ENCODE assay signal across 1 cellular context in genomic region chr22:42964994-42965699, GRCh38.
TF ChIP-seq lines count a peak whose summit lies in the region.

No MANE protein-coding gene starts in this region.

TF ChIP-seq in HEK293, 187 proteins besides CTCF, POLR2A, EP300 and RAD21 (continued from another document and continues in another):
- TF ChIP-seq KLF16 (tag by site-specific recombination; IDR thresholded peaks at IDR 0.05): 0 out of 2 replicates have a peak, but pooled peaks have one; percentile 65
- no peak for TF ChIP-seq ZNF560 (tag by site-specific recombination; IDR thresholded peaks at IDR 0.05; ENCODE audit: borderline replicate concordance)
- no peak for TF ChIP-seq ZNF549 (tag by site-specific recombination; IDR thresholded peaks at IDR 0.05)
- no peak for TF ChIP-seq ZNF114 (tag by site-specific recombination; IDR thresholded peaks at IDR 0.05)
- no peak for TF ChIP-seq ZNF561 (tag by site-specific recombination; IDR thresholded peaks at IDR 0.05; ENCODE audit: borderline replicate concordance)
- peak; percentile 99 for TF ChIP-seq ZEB2 (tag by site-specific recombination; IDR thresholded peaks at IDR 0.05)
- no peak for TF ChIP-seq ZNF184 (tag by site-specific recombination; IDR thresholded peaks at IDR 0.05)
- TF ChIP-seq ZNF23 (tag by site-specific recombination; IDR thresholded peaks at IDR 0.05; ENCODE audit: borderline replicate concordance): no peak
- no peak for TF ChIP-seq ZNF248 (tag by site-specific recombination; IDR thresholded peaks at IDR 0.05)
- TF ChIP-seq ZNF777 (tag by site-specific recombination; IDR thresholded peaks at IDR 0.05; ENCODE audit: borderline replicate concordance): no peak
- TF ChIP-seq ZNF10 (tag by site-specific recombination; IDR thresholded peaks at IDR 0.05): no peak
- TF ChIP-seq ZSCAN16 (tag by site-specific recombination; IDR thresholded peaks at IDR 0.05): peak; percentile 23; the same call in 1 of the 2 replicates
- TF ChIP-seq ZNF521 (tag by site-specific recombination; IDR thresholded peaks at IDR 0.05): no peak
- no peak for TF ChIP-seq ZNF221 (tag by site-specific recombination; IDR thresholded peaks at IDR 0.05; ENCODE audit: borderline replicate concordance)
- no peak for TF ChIP-seq ZNF37A (tag by site-specific recombination; IDR thresholded peaks at IDR 0.05)
- TF ChIP-seq PBX3 (CRISPR knock-in tag; IDR thresholded peaks at IDR 0.05): no peak
- no peak for TF ChIP-seq ZNF426 (tag by site-specific recombination; IDR thresholded peaks at IDR 0.05)
- no peak for TF ChIP-seq AEBP2 (tag by site-specific recombination; IDR thresholded peaks at IDR 0.05; ENCODE audit: borderline replicate concordance)
- no peak for TF ChIP-seq TRIM28 (IDR thresholded peaks at IDR 0.05; ENCODE audit: borderline replicate concordance, low read length)
- TF ChIP-seq ZNF24 (tag by site-specific recombination; IDR thresholded peaks at IDR 0.05): peak; percentile 85
- peak; percentile 49; the same call in 1 of the 2 replicates for TF ChIP-seq ZFP69B (tag by site-specific recombination; IDR thresholded peaks at IDR 0.05)
- TF ChIP-seq ZNF138 (tag by site-specific recombination; IDR thresholded peaks at IDR 0.05; ENCODE audit: borderline replicate concordance): no peak
- no peak for TF ChIP-seq ZNF610 (tag by site-specific recombination; IDR thresholded peaks at IDR 0.05; ENCODE audit: borderline replicate concordance)
- TF ChIP-seq ZNF501 (tag by site-specific recombination; IDR thresholded peaks at IDR 0.05): no peak
- TF ChIP-seq ZNF280D (tag by site-specific recombination; IDR thresholded peaks at IDR 0.05): no peak
- no peak for TF ChIP-seq ZNF704 (tag by site-specific recombination; IDR thresholded peaks at IDR 0.05)
- no peak for TF ChIP-seq ZNF624 (tag by site-specific recombination; IDR thresholded peaks at IDR 0.05)
- peak; percentile 74 for TF ChIP-seq WT1 (tag by site-specific recombination; IDR thresholded peaks at IDR 0.05)
- TF ChIP-seq MZF1 (tag by site-specific recombination; IDR thresholded peaks at IDR 0.05; ENCODE audit: borderline replicate concordance): no peak
- TF ChIP-seq ZNF513 (tag by site-specific recombination; IDR thresholded peaks at IDR 0.05): no peak
- no peak for TF ChIP-seq ZNF677 (tag by site-specific recombination; IDR thresholded peaks at IDR 0.05)
- no peak for TF ChIP-seq ZNF146 (tag by site-specific recombination; IDR thresholded peaks at IDR 0.05)
- TF ChIP-seq ZFP3 (tag by site-specific recombination; IDR thresholded peaks at IDR 0.05; ENCODE audit: low read depth): no peak
- no peak for TF ChIP-seq ZNF404 (tag by site-specific recombination; IDR thresholded peaks at IDR 0.05)
- peak; percentile 59; the same call in 1 of the 2 replicates for TF ChIP-seq MEIS1 (CRISPR knock-in tag; IDR thresholded peaks at IDR 0.05; ENCODE audit: borderline replicate concordance)
- peak; percentile 85 for TF ChIP-seq PRDM4 (tag by site-specific recombination; IDR thresholded peaks at IDR 0.05)
- TF ChIP-seq ZNF18 (tag by site-specific recombination; IDR thresholded peaks at IDR 0.05): 0 out of 2 replicates have a peak, but pooled peaks have one; percentile 54
- TF ChIP-seq ZNF449 (tag by site-specific recombination; IDR thresholded peaks at IDR 0.05): no peak
- no peak for TF ChIP-seq ZNF514 (tag by site-specific recombination; IDR thresholded peaks at IDR 0.05)
- no peak for TF ChIP-seq ZNF155 (tag by site-specific recombination; IDR thresholded peaks at IDR 0.05)
- TF ChIP-seq PRDM2 (tag by site-specific recombination; IDR thresholded peaks at IDR 0.05; ENCODE audit: borderline replicate concordance): no peak
- TF ChIP-seq ZNF792 (tag by site-specific recombination; IDR thresholded peaks at IDR 0.05): no peak
